In the genomic region with DNA sequence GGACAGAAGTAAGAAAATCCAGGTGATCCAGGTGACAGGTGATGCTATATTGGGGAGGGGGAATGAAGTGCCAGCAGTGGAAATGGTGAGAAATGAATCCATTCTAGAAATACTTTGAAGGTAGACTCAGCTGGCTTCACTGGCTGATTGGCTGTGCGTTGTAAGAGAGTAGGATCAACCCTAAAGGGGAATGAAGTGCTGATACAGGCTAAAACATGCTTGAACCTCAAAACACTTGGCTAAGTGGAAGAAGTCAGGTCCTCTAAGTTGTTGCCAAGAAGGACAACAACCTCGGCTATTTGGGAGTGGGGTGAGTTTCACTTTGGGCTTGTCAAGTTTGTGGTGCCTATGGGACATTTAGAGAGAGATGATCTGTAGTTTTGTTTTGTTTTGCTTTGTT, we compare ENCODE assay signal across 19 cellular contexts. TPM values are rescaled to one million over a fixed set of nuclear protein-coding genes. Genes with fewer than 3 reads are reported as not detected.
DNase-seq lines count a peak whose midpoint lies in the region; ATAC-seq and TF ChIP-seq lines count a peak whose summit lies in the region.
"Had no signal": no experiment of that assay in that cellular context is flagged by ENCODE, and none has a peak within 500 bp of the region (broad histone marks: within the 10 kb centered on the region; RNA-seq: fewer than 3 reads in every experiment).

No MANE protein-coding gene starts in this region.

- H3K9me3 ChIP-seq in thyroid gland: no peaks in the 10 kb centered on the region
- H3K9me3 ChIP-seq: BE2C had no signal

- H3K36me3 Mint-ChIP-seq in WTC11: peaks cover 6% of the 10 kb centered on the region
- H3K36me3 Mint-ChIP-seq in activated CD4-positive, alpha-beta memory T cell treated with anti-CD3 and anti-CD28 coated beads for 36 hours: no peaks in the 10 kb centered on the region

- no peak for TF ChIP-seq POLR2A in thyroid gland (IDR thresholded peaks at IDR 0.05)

- no peaks in the 10 kb centered on the region for H3K27me3 ChIP-seq in thyroid gland
- H3K27me3 ChIP-seq: BE2C had no signal

- WGBS in thyroid gland, 2 donors: 20 to 31% methylated on average over 2 of the region's 2 CpGs

- H3K9me3 Mint-ChIP-seq in WTC11: peaks cover 20% of the 10 kb centered on the region
- peaks cover 4% of the 10 kb centered on the region for H3K9me3 Mint-ChIP-seq in activated CD4-positive, alpha-beta memory T cell treated with anti-CD3 and anti-CD28 coated beads for 36 hours

- H3K36me3 ChIP-seq in thyroid gland: no peaks in the 10 kb centered on the region
- H3K36me3 ChIP-seq: BE2C had no signal

- TF ChIP-seq CTCF in WTC11 (IDR thresholded peaks at IDR 0.05) (no peak), thyroid gland (IDR thresholded peaks at IDR 0.05) (no peak)

- H3K4me1 Mint-ChIP-seq in WTC11: peaks cover 36% of the 10 kb centered on the region
- no peaks in the 10 kb centered on the region for H3K4me1 Mint-ChIP-seq in activated CD4-positive, alpha-beta memory T cell treated with anti-CD3 and anti-CD28 coated beads for 36 hours (ENCODE audit: low read depth)

- intact Hi-C loops in thyroid gland (cut with DNase I): no loop called here
- intact Hi-C loops in activated CD4-positive, alpha-beta memory T cell treated with anti-CD3 and anti-CD28 coated beads for 36 hours (cut with micrococcal nuclease): no loop called here

- DNase-seq in NCI-H69 (lab: John Stamatoyannopoulos, UW): peak; percentile 42
- no peak for DNase-seq in WTC11 (ENCODE audit: low spot score)
- no peak for DNase-seq in epithelial cell of prostate (ENCODE audit: low read depth, low spot score)
- no peak for DNase-seq in thyroid gland
- no peak for DNase-seq in NCI-H446 treated with DMSO at 0.1 percent for 48 hours (lab: John Stamatoyannopoulos, UW)
- no peak for DNase-seq in DMS 273 treated with DMSO at 0.1 percent for 48 hours (lab: John Stamatoyannopoulos, UW)
- DNase-seq in NCI-H2196 treated with DMSO at 0.1 percent for 48 hours (lab: John Stamatoyannopoulos, UW; ENCODE audit: unreplicated experiment): no peak
- no peak for DNase-seq in activated CD4-positive, alpha-beta memory T cell treated with anti-CD3 and anti-CD28 coated beads for 36 hours
- DNase-seq: BE2C, Karpas-422, NCI-H1417, NCI-H1694 treated with DMSO at 0.1 percent for 48 hours, NCI-H2227 treated with DMSO at 0.1 percent for 48 hours, NCI-H510A treated with DMSO at 0.1 percent for 48 hours, NCI-H774, SHP77 had no signal

- H3K27ac ChIP-seq in epithelial cell of prostate: peak overlapping the region; percentile 90
- peak overlapping the region; percentile 92 to 95 (median 93) for H3K27ac ChIP-seq in thyroid gland

- no peak overlapping the region for H3K4me3 Mint-ChIP-seq in WTC11
- H3K4me3 Mint-ChIP-seq in activated CD4-positive, alpha-beta memory T cell treated with anti-CD3 and anti-CD28 coated beads for 36 hours: no peak overlapping the region

- peaks cover 2% of the 10 kb centered on the region; the same call in 1 of the 2 replicates for H3K27me3 Mint-ChIP-seq in WTC11 (ENCODE audit: low read depth)
- peaks cover 30% of the 10 kb centered on the region for H3K27me3 Mint-ChIP-seq in activated CD4-positive, alpha-beta memory T cell treated with anti-CD3 and anti-CD28 coated beads for 36 hours

- ATAC-seq in WTC11: no peak

- CTCF ChIA-PET in WTC11 (lab: Charles Lee): no interaction called here
- CTCF ChIA-PET in activated CD4-positive, alpha-beta memory T cell treated with anti-CD3 and anti-CD28 coated beads for 36 hours (lab: Charles Lee): interaction anchor here (1.2 kb wide), 1 partner anchor 158 kb away, joined by 5 read pairs; no protein-coding TSS in a partner anchor

- no peak overlapping the region for H3K4me3 ChIP-seq in thyroid gland (replicated peaks in 1 of 3)

- H3K4me1 ChIP-seq in thyroid gland: peaks cover 24 to 29% of the 10 kb centered on the region in 2 donors
- H3K4me1 ChIP-seq: BE2C had no signal

- peak overlapping the region; percentile 37; the same call in 1 of the 2 replicates for H3K27ac Mint-ChIP-seq in WTC11
- no peak overlapping the region for H3K27ac Mint-ChIP-seq in activated CD4-positive, alpha-beta memory T cell treated with anti-CD3 and anti-CD28 coated beads for 36 hours

- POLR2A ChIA-PET in WTC11 (lab: Charles Lee): no interaction called here
- POLR2A ChIA-PET in activated CD4-positive, alpha-beta memory T cell treated with anti-CD3 and anti-CD28 coated beads for 36 hours (lab: Charles Lee): no interaction called here

TF ChIP-seq in WTC11, 78 proteins besides CTCF, POLR2A, EP300 and RAD21:
- TF ChIP-seq EMX1 (CRISPR knock-in tag; IDR thresholded peaks at IDR 0.05) (no peak), FOXJ3 (CRISPR knock-in tag; IDR thresholded peaks at IDR 0.05; ENCODE audit: borderline replicate concordance) (no peak)

RNA-seq across cellular contexts. Expression of a gene that starts 24.1 kb away (rescaled TPM):
- total RNA-seq in WTC11 (2021) (3.4 to 4.8 TPM (median 3.6 TPM) in 3 replicates), thyroid gland (10 to 100 TPM in 3 of 4 donors, 1 to 10 TPM in 1; 8.1 to 30.5 (median 11.9) TPM)
- total RNA-seq in activated CD4-positive, alpha-beta memory T cell treated with anti-CD3 and anti-CD28 coated beads for 36 hours: not detected
- total RNA-seq: G401, H4, M059J had no signal
